In genomic region chr20:19706463-19706862, GRCh38 we compare ENCODE assay signal across 15 cellular contexts. TPM values are rescaled to one million over a fixed set of nuclear protein-coding genes. Genes with fewer than 3 reads are reported as not detected.
DNase-seq lines count a peak whose midpoint lies in the region; ATAC-seq and TF ChIP-seq lines count a peak whose summit lies in the region.
"Had no signal": no experiment of that assay in that cellular context is flagged by ENCODE, and none has a peak within 500 bp of the region (broad histone marks: within the 10 kb centered on the region; RNA-seq: fewer than 3 reads in every experiment).

No MANE protein-coding gene starts in this region.

- H3K9me3 ChIP-seq in PC-3 (ENCODE audit: low read length): no peaks in the 10 kb centered on the region

- H2AFZ ChIP-seq in PC-3 (ENCODE audit: low read length): no peak overlapping the region

- no peaks in the 10 kb centered on the region for H3K79me2 ChIP-seq in PC-3 (ENCODE audit: low read length)

- no peak overlapping the region for H3K9ac ChIP-seq in PC-3 (ENCODE audit: low read length)

- H3K9me2 ChIP-seq in PC-3 (replicated peaks; ENCODE audit: low read length): no peaks in the 10 kb centered on the region

- no peaks in the 10 kb centered on the region for H3K36me3 ChIP-seq in PC-3 (ENCODE audit: low read depth, low read length)

- POLR2A ChIA-PET in PC-3 (lab: Charles Lee; ENCODE audit: unreplicated experiment): no interaction called here

- H4K20me1 ChIP-seq in PC-3 (ENCODE audit: low read length): no peaks in the 10 kb centered on the region

- H3F3A ChIP-seq in PC-3 (ENCODE audit: low read length, unreplicated experiment): no peaks in the 10 kb centered on the region

- peak; percentile 85 for ATAC-seq in GM18858 (IDR thresholded peaks at IDR 0.05; ENCODE audit: unreplicated experiment)
- ATAC-seq in GM21576 (IDR thresholded peaks at IDR 0.05; ENCODE audit: unreplicated experiment): peak; percentile 82
- peak; percentile 83 for ATAC-seq in HG03520 (IDR thresholded peaks at IDR 0.05; ENCODE audit: unreplicated experiment)
- ATAC-seq in left lobe of liver: peak; percentile 36
- ATAC-seq in PC-3: no peak
- ATAC-seq: body of pancreas, right cardiac atrium had no signal

- DNase-seq in left lobe of liver (ENCODE audit: low spot score) (no peak), Kasumi-1 (lab: John Stamatoyannopoulos, UW) (no peak), SKM-1 (lab: John Stamatoyannopoulos, UW; ENCODE audit: unreplicated experiment) (no peak), PC-3 (no peak), DMS153 (lab: John Stamatoyannopoulos, UW) (no peak)
- DNase-seq: body of pancreas; CD4-positive, alpha-beta memory T cell; NCI-H2227 treated with DMSO at 0.1 percent for 48 hours; right cardiac atrium; SHP77 had no signal

- CTCF ChIA-PET in PC-3 (lab: Charles Lee): no interaction called here

- no TSS peak for BruUV-seq in PC-3 (replicated peaks; lab: Mats Ljungman, UMichigan)

- no peak overlapping the region for H3K27ac ChIP-seq in PC-3 (ENCODE audit: low read length)
- H3K27ac ChIP-seq: body of pancreas, epithelial cell of prostate had no signal

- no peak overlapping the region for H3K4me2 ChIP-seq in PC-3 (ENCODE audit: low read length)

- H3K4me1 ChIP-seq in PC-3 (ENCODE audit: insufficient read depth, low read length): peaks cover 14% of the 10 kb centered on the region
- H3K4me1 ChIP-seq: body of pancreas had no signal

- no peaks in the 10 kb centered on the region for H3K27me3 ChIP-seq in PC-3 (ENCODE audit: low read length)
- H3K27me3 ChIP-seq: body of pancreas had no signal

- H3K4me3 ChIP-seq in PC-3 (ENCODE audit: low read length): no peak overlapping the region
- H3K4me3 ChIP-seq: body of pancreas had no signal

- intact Hi-C loops in PC-3 (cut with micrococcal nuclease): no loop called here

- TF ChIP-seq CTCF in PC-3 (conservative IDR thresholded peaks at IDR 0.05; ENCODE audit: low read depth, low read length): no peak

RNA-seq across cellular contexts. Expression of gene RIN2, which starts 51.6 kb away (rescaled TPM):
- total RNA-seq in left lobe of liver (13.8 TPM), PC-3 (2014; rRNA removed) (64.3 and 69.8 TPM in 2 replicates)
- total RNA-seq: activated T-helper 1 cell treated with anti-CD3 and anti-CD28 coated beads, Interleukin-12 subunit alpha, Interleukin-12 subunit beta, Interleukin-2, Interleukin-4 antibody, amounts not matched to agents 30 ng/mL and 10 ng/mL and 1 ng/mL, durations not matched to agents 14 hours and 24 hours and 36 hours had no signal
